Comparison of ENCODE assay signal across 29 cellular contexts in genomic region chr5:157303023-157303422, GRCh38. TPM values are rescaled to one million over a fixed set of nuclear protein-coding genes. Genes with fewer than 3 reads are reported as not detected.
A peak's percentile ranks its signal among the peaks of the same experiment; 100 is the strongest.
DNase-seq lines count a peak whose midpoint lies in the region; ATAC-seq lines count a peak whose summit lies in the region.
"Had no signal": no experiment of that assay in that cellular context is flagged by ENCODE, and none has a peak within 500 bp of the region (broad histone marks: within the 10 kb centered on the region; RNA-seq: fewer than 3 reads in every experiment).

No MANE protein-coding gene starts in this region.

- H3K27me3 Mint-ChIP-seq in activated naive CD4-positive, alpha-beta T cell treated with anti-CD3 and anti-CD28 coated beads, Interleukin-2, amount 50 U/mL, for 24 hours, result no peaks in the 10 kb centered on the region
- no peaks in the 10 kb centered on the region for H3K27me3 Mint-ChIP-seq in T-helper 17 cell
- H3K27me3 Mint-ChIP-seq in stimulated activated naive B cell treated with anti-CD40 and anti-IgM and Interleukin-4, amounts not matched to agents 10 μg/mL and 1 μg/mL and 100 μg/mL, for 72 hours, result no peaks in the 10 kb centered on the region
- H3K27me3 Mint-ChIP-seq: activated B cell treated with CpG ODN at 0.5 μM for 24 hours, naive B cell had no signal

- no peak overlapping the region for H3K4me3 ChIP-seq in effector memory CD4-positive, alpha-beta T cell (ENCODE audit: insufficient read depth, low read depth, low read length, poor library complexity, severe bottlenecking)
- H3K4me3 ChIP-seq: cardiac muscle cell, gastrocnemius medialis, HAP-1, left lung, pancreas, SK-N-MC, stomach, tibial artery had no signal

- ATAC-seq in T-helper 17 cell, result no peak
- no peak for ATAC-seq in stimulated activated naive B cell treated with anti-CD40 and anti-IgM and Interleukin-4, amounts not matched to agents 10 μg/mL and 1 μg/mL and 100 μg/mL, for 72 hours (replicated peaks)
- ATAC-seq: gastrocnemius medialis, left lung had no signal

- H3K36me3 Mint-ChIP-seq in activated naive CD4-positive, alpha-beta T cell treated with anti-CD3 and anti-CD28 coated beads, Interleukin-2, amount 50 U/mL, for 24 hours, result peaks cover 27% of the 10 kb centered on the region
- peaks cover 8% of the 10 kb centered on the region for H3K36me3 Mint-ChIP-seq in T-helper 17 cell (ENCODE audit: low read depth)
- peaks cover 48 to 73% of the 10 kb centered on the region in 2 donors for H3K36me3 Mint-ChIP-seq in stimulated activated naive B cell treated with anti-CD40 and anti-IgM and Interleukin-4, amounts not matched to agents 10 μg/mL and 1 μg/mL and 100 μg/mL, for 72 hours

- H3K4me3 Mint-ChIP-seq in activated naive CD4-positive, alpha-beta T cell treated with anti-CD3 and anti-CD28 coated beads, Interleukin-2, amount 50 U/mL, for 24 hours, result no peak overlapping the region
- H3K4me3 Mint-ChIP-seq in T-helper 17 cell, result no peak overlapping the region
- no peak overlapping the region for H3K4me3 Mint-ChIP-seq in stimulated activated naive B cell treated with anti-CD40 and anti-IgM and Interleukin-4, amounts not matched to agents 10 μg/mL and 1 μg/mL and 100 μg/mL, for 72 hours
- H3K4me3 Mint-ChIP-seq: activated B cell treated with CpG ODN at 0.5 μM for 24 hours, CD14-positive monocyte, naive B cell had no signal

- H3K27me3 ChIP-seq in effector memory CD4-positive, alpha-beta T cell (replicated peaks; ENCODE audit: control insufficient read depth, insufficient read depth, low read length, poor library complexity, severe bottlenecking), result no peaks in the 10 kb centered on the region
- H3K27me3 ChIP-seq: cardiac muscle cell, gastrocnemius medialis, left lung, pancreas, stomach, tibial artery had no signal

- peaks cover 46% of the 10 kb centered on the region for H3K4me1 ChIP-seq in effector memory CD4-positive, alpha-beta T cell (ENCODE audit: control insufficient read depth, insufficient read depth, low read length, poor library complexity, severe bottlenecking)
- H3K4me1 ChIP-seq: gastrocnemius medialis, HAP-1, left lung, pancreas, stomach, tibial artery had no signal

- H3K4me1 Mint-ChIP-seq in activated naive CD4-positive, alpha-beta T cell treated with anti-CD3 and anti-CD28 coated beads, Interleukin-2, amount 50 U/mL, for 24 hours, result peaks cover 67% of the 10 kb centered on the region
- peaks cover 56% of the 10 kb centered on the region for H3K4me1 Mint-ChIP-seq in T-helper 17 cell
- H3K4me1 Mint-ChIP-seq in stimulated activated naive B cell treated with anti-CD40 and anti-IgM and Interleukin-4, amounts not matched to agents 10 μg/mL and 1 μg/mL and 100 μg/mL, for 72 hours, result peaks cover 12 to 19% of the 10 kb centered on the region in 2 donors

- no peaks in the 10 kb centered on the region for H3K9me3 ChIP-seq in T-helper 17 cell (ENCODE audit: control insufficient read depth, low read length, poor library complexity, severe bottlenecking)
- no peaks in the 10 kb centered on the region for H3K9me3 ChIP-seq in effector memory CD4-positive, alpha-beta T cell (ENCODE audit: control insufficient read depth, low read length)
- H3K9me3 ChIP-seq: gastrocnemius medialis, HAP-1, left lung, pancreas, stomach, tibial artery had no signal

- no peak for DNase-seq in activated naive CD4-positive, alpha-beta T cell treated with anti-CD3 and anti-CD28 coated beads, Interleukin-2, amount 50 U/mL, for 16 hours
- DNase-seq in T-helper 17 cell, result no peak
- DNase-seq in effector memory CD4-positive, alpha-beta T cell, result no peak
- no peak for DNase-seq in stimulated activated naive B cell treated with anti-CD40 and anti-IgM and Interleukin-4, amounts not matched to agents 10 μg/mL and 1 μg/mL and 100 μg/mL, for 72 hours
- no peak for DNase-seq in NCI-H748 (lab: John Stamatoyannopoulos, UW; ENCODE audit: unreplicated experiment)
- no peak for DNase-seq in NCI-H1930 (lab: John Stamatoyannopoulos, UW)
- DNase-seq: activated B cell treated with CpG ODN at 0.5 μM for 24 hours; anterior cingulate cortex; cortex of kidney; gastrocnemius medialis; hippocampal formation; Kasumi-1; left lung; naive B cell; NCI-H187 treated with DMSO at 0.1 percent for 48 hours; NCI-H226; NCI-H774; pancreas; right cardiac atrium; stimulated activated CD4-positive, alpha-beta T cell treated with anti-CD3 and anti-CD28 coated beads, Interleukin-12 subunit alpha, Interleukin-12 subunit beta, amount 100 ng/mL, for 4 hours; stimulated activated CD4-positive, alpha-beta T cell treated with anti-CD3 and anti-CD28 coated beads, Interleukin-4, amount 100 ng/mL, for 24 hours; stomach; tibial artery had no signal

- no peaks in the 10 kb centered on the region for H3K9me3 Mint-ChIP-seq in activated naive CD4-positive, alpha-beta T cell treated with anti-CD3 and anti-CD28 coated beads, Interleukin-2, amount 50 U/mL, for 24 hours
- no peaks in the 10 kb centered on the region for H3K9me3 Mint-ChIP-seq in stimulated activated naive B cell treated with anti-CD40 and anti-IgM and Interleukin-4, amounts not matched to agents 10 μg/mL and 1 μg/mL and 100 μg/mL, for 72 hours
- H3K9me3 Mint-ChIP-seq: activated B cell treated with CpG ODN at 0.5 μM for 24 hours, naive B cell had no signal

- peak overlapping the region; percentile 81 for H3K27ac Mint-ChIP-seq in activated naive CD4-positive, alpha-beta T cell treated with anti-CD3 and anti-CD28 coated beads, Interleukin-2, amount 50 U/mL, for 24 hours
- H3K27ac Mint-ChIP-seq in T-helper 17 cell, result peak overlapping the region; percentile 93
- peak overlapping the region; percentile 51 for H3K27ac Mint-ChIP-seq in stimulated activated naive B cell treated with anti-CD40 and anti-IgM and Interleukin-4, amounts not matched to agents 10 μg/mL and 1 μg/mL and 100 μg/mL, for 72 hours
- H3K27ac Mint-ChIP-seq: CD14-positive monocyte had no signal

- peaks cover 40% of the 10 kb centered on the region for H3K36me3 ChIP-seq in effector memory CD4-positive, alpha-beta T cell (ENCODE audit: control insufficient read depth, insufficient read depth, low read length)
- H3K36me3 ChIP-seq: gastrocnemius medialis, HAP-1, pancreas, tibial artery had no signal

- peak overlapping the region; percentile 47 for H3K27ac ChIP-seq in effector memory CD4-positive, alpha-beta T cell (ENCODE audit: insufficient read depth, low read length, poor library complexity, severe bottlenecking)
- H3K27ac ChIP-seq: gastrocnemius medialis, left lung, pancreas, RWPE1, SK-N-MC, stomach, tibial artery had no signal

RNA-seq across cellular contexts. Expression of gene CYFIP2, which starts 37.1 kb away (rescaled TPM):
- total RNA-seq in T-helper 17 cell, result 100 to 1,000 TPM; 363 to 389 TPM
